ENCODE assay signal across 1 cellular context in the genomic region with DNA sequence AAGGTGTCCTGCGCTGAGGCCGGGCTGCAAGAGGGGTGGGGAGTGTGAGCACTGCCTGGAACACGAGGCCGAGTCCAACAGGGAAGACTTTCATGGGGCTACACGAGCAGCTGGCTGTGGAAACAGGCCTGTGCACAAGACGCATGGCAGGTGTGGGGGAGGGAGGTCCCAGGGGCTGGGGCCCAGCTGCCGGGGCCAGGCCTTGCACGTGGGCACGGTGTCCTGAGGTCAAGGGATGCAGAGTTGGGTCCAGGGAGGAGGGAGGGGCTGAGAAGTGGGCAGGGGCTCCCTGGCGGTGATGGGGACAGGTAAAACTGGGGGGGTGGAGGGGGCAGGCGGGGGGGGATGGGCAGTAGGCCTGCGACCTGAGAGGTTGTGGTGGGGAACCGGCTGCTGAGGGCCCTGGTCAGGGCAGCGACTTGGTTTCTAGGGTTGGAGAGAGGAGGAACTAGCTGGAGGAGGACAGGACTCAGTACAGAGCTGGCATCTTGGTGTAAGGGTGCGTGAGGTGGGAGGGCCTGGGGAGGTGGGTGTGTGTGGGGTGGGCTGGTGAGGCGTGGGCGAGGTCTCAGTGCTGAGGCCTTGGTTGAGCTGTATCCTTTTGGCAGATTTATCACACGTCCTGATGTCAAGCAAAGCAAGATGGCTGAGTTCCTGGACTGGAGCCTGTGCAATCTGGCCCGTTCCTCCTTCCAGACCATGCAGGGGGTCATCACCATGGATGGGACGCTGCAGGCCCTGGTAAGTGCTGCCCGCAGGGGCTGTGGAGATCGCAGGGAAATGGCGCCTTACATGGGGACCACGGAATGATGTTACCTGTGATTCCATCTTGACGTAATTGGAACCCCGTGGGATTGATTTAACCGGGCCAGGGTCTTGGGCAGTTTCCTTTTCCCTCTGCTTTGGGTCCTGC.
TF ChIP-seq lines count a peak whose summit lies in the region.

No MANE protein-coding gene starts in this region.

TF ChIP-seq in IMR-90, 13 proteins besides CTCF, POLR2A, EP300 and RAD21:
- TF ChIP-seq, protein P1, sequence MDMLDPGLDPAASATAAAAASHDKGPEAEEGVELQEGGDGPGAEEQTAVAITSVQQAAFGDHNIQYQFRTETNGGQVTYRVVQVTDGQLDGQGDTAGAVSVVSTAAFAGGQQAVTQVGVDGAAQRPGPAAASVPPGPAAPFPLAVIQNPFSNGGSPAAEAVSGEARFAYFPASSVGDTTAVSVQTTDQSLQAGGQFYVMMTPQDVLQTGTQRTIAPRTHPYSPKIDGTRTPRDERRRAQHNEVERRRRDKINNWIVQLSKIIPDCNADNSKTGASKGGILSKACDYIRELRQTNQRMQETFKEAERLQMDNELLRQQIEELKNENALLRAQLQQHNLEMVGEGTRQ (IDR thresholded peaks at IDR 0.05; ENCODE audit: low read depth, low read length) = no peak
- no peak for TF ChIP-seq NFE2L2 (IDR thresholded peaks at IDR 0.05; ENCODE audit: low read depth, low read length)
- TF ChIP-seq, protein P2, sequence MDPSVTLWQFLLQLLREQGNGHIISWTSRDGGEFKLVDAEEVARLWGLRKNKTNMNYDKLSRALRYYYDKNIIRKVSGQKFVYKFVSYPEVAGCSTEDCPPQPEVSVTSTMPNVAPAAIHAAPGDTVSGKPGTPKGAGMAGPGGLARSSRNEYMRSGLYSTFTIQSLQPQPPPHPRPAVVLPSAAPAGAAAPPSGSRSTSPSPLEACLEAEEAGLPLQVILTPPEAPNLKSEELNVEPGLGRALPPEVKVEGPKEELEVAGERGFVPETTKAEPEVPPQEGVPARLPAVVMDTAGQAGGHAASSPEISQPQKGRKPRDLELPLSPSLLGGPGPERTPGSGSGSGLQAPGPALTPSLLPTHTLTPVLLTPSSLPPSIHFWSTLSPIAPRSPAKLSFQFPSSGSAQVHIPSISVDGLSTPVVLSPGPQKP (IDR thresholded peaks at IDR 0.05; ENCODE audit: borderline replicate concordance, low read depth, low read length) = no peak
- TF ChIP-seq CHD1 (IDR thresholded peaks at IDR 0.05; ENCODE audit: low read depth, low read length) = no peak
- no peak for TF ChIP-seq RFX5 (IDR thresholded peaks at IDR 0.05; ENCODE audit: low read depth, low read length)
- no peak for TF ChIP-seq SMC3 (IDR thresholded peaks at IDR 0.05; ENCODE audit: low read depth, low read length)
- no peak for TF ChIP-seq CEBPB (IDR thresholded peaks at IDR 0.05; ENCODE audit: low read depth, low read length)
- TF ChIP-seq FOS (IDR thresholded peaks at IDR 0.05; ENCODE audit: low read depth, low read length) = no peak
- no peak for TF ChIP-seq MAFK (IDR thresholded peaks at IDR 0.05; ENCODE audit: low read depth, low read length)
- TF ChIP-seq RCOR1 (IDR thresholded peaks at IDR 0.05; ENCODE audit: insufficient replicate concordance, low read length) = no peak
- TF ChIP-seq MAZ (IDR thresholded peaks at IDR 0.05; ENCODE audit: borderline replicate concordance, low read depth, low read length) = no peak
- no peak for TF ChIP-seq BHLHE40 (IDR thresholded peaks at IDR 0.05; ENCODE audit: low read depth, low read length)
- no peak for TF ChIP-seq MXI1 (IDR thresholded peaks at IDR 0.05; ENCODE audit: borderline replicate concordance, low read depth, low read length)
